Comparison of ENCODE assay signal across 11 cellular contexts in genomic region chr13:97328222-97328790, GRCh38.
DNase-seq lines count a peak whose midpoint lies in the region; ATAC-seq and TF ChIP-seq lines count a peak whose summit lies in the region.
"Had no signal": no experiment of that assay in that cellular context is flagged by ENCODE, and none has a peak within 500 bp of the region (broad histone marks: within the 10 kb centered on the region; RNA-seq: fewer than 3 reads in every experiment).

No MANE protein-coding gene starts in this region.

- peak in 1 of 2 donors; percentile 30 for DNase-seq in breast epithelium (ENCODE audit: low spot score in 2 of 2)
- DNase-seq in MCF 10A (ENCODE audit: unreplicated experiment): no peak
- peak; percentile 22 for DNase-seq in epithelial cell of esophagus (ENCODE audit: low read depth)
- DNase-seq in left lung: no peak
- no peak for DNase-seq in uterus
- DNase-seq in CD8-positive, alpha-beta memory T cell: no peak
- DNase-seq in activated naive CD4-positive, alpha-beta T cell (lab: John Stamatoyannopoulos, UW): no peak
- no peak for DNase-seq in NCI-H2081 (lab: John Stamatoyannopoulos, UW)
- DNase-seq: 8988T; activated CD4-positive, alpha-beta T cell treated with anti-CD3 and anti-CD28 coated beads for 36 hours; NCI-H1436 treated with DMSO at 0.1 percent for 48 hours had no signal

- TF ChIP-seq POLR2A in breast epithelium (IDR thresholded peaks at IDR 0.05) (no peak), uterus (IDR thresholded peaks at IDR 0.05) (no peak)

- CTCF ChIA-PET in MCF 10A (lab: Yijun Ruan, JAX): interaction anchor here (1.0 kb wide), 1 partner anchor 16 kb away, joined by 5 read pairs; no protein-coding TSS in a partner anchor
- CTCF ChIA-PET in CD8-positive, alpha-beta memory T cell (lab: Charles Lee): no interaction called here

- H3K27me3 Mint-ChIP-seq in MCF 10A (ENCODE audit: insufficient read depth, unreplicated experiment): no peaks in the 10 kb centered on the region
- H3K27me3 Mint-ChIP-seq in CD8-positive, alpha-beta memory T cell: no peaks in the 10 kb centered on the region
- H3K27me3 Mint-ChIP-seq: activated CD4-positive, alpha-beta T cell treated with anti-CD3 and anti-CD28 coated beads for 36 hours had no signal

- peaks cover 6% of the 10 kb centered on the region for H3K36me3 Mint-ChIP-seq in MCF 10A (ENCODE audit: insufficient read depth, unreplicated experiment)
- peaks cover 0 to 6% (median 2%) of the 10 kb centered on the region in 3 donors for H3K36me3 Mint-ChIP-seq in CD8-positive, alpha-beta memory T cell

- H3K27me3 ChIP-seq in breast epithelium (no peaks in the 10 kb centered on the region), left lung (no peaks in the 10 kb centered on the region), uterus (no peaks in the 10 kb centered on the region)
- no peaks in the 10 kb centered on the region for H3K27me3 ChIP-seq in CD8-positive, alpha-beta memory T cell (ENCODE audit: insufficient read depth, low read length, poor library complexity, severe bottlenecking)

- no peak overlapping the region for H3K27ac Mint-ChIP-seq in MCF 10A (ENCODE audit: low read depth, unreplicated experiment)
- H3K27ac Mint-ChIP-seq in CD8-positive, alpha-beta memory T cell: no peak overlapping the region
- H3K27ac Mint-ChIP-seq: activated CD4-positive, alpha-beta T cell treated with anti-CD3 and anti-CD28 coated beads for 36 hours had no signal

- no peaks in the 10 kb centered on the region for H3K9me3 Mint-ChIP-seq in MCF 10A (ENCODE audit: unreplicated experiment)
- H3K9me3 Mint-ChIP-seq in CD8-positive, alpha-beta memory T cell: no peaks in the 10 kb centered on the region

- POLR2A ChIA-PET in MCF 10A (lab: Yijun Ruan, JAX): interaction anchor here (0.6 to 1.3 kb wide), 4 partner anchors 11 to 1543 kb away, joined by 3 to 6 read pairs (median 3); no protein-coding TSS in a partner anchor
- POLR2A ChIA-PET in CD8-positive, alpha-beta memory T cell (lab: Charles Lee): no interaction called here

- H3K4me1 ChIP-seq in breast epithelium: peaks cover 0 to 9% of the 10 kb centered on the region in 2 donors
- H3K4me1 ChIP-seq in left lung: peaks cover 3 to 8% of the 10 kb centered on the region in 2 donors
- H3K4me1 ChIP-seq in uterus: no peaks in the 10 kb centered on the region
- H3K4me1 ChIP-seq in CD8-positive, alpha-beta memory T cell (ENCODE audit: insufficient read depth, low read length): no peaks in the 10 kb centered on the region

- no peaks in the 10 kb centered on the region for H3K9me3 ChIP-seq in breast epithelium
- H3K9me3 ChIP-seq in left lung: no peaks in the 10 kb centered on the region
- H3K9me3 ChIP-seq in uterus: no peaks in the 10 kb centered on the region
- H3K9me3 ChIP-seq in CD8-positive, alpha-beta memory T cell (ENCODE audit: low read length): no peaks in the 10 kb centered on the region

- ATAC-seq in left lung: no peak
- ATAC-seq: activated CD4-positive, alpha-beta T cell treated with anti-CD3 and anti-CD28 coated beads for 36 hours had no signal

- TF ChIP-seq CTCF in breast epithelium (IDR thresholded peaks at IDR 0.05) (no peak), MCF 10A (IDR thresholded peaks at IDR 0.05; ENCODE audit: unreplicated experiment) (no peak), epithelial cell of esophagus (IDR thresholded peaks at IDR 0.05; ENCODE audit: insufficient read depth, low read depth, low read length, missing control alignments) (no peak), left lung (IDR thresholded peaks at IDR 0.05) (no peak), uterus (IDR thresholded peaks at IDR 0.05) (no peak)

- intact Hi-C loops in breast epithelium (cut with DNase I; ENCODE audit: low total_unique reads) (no loop called here), MCF 10A (cut with micrococcal nuclease) (no loop called here), left lung (cut with DNase I) (no loop called here), uterus (cut with DNase I; ENCODE audit: low total_unique reads) (no loop called here)

- H3K4me3 ChIP-seq in breast epithelium (peak overlapping the region in 1 of 3 donors; percentile 19), epithelial cell of esophagus (ENCODE audit: low read length) (no peak overlapping the region), left lung (no peak overlapping the region), uterus (no peak overlapping the region)
- H3K4me3 ChIP-seq in CD8-positive, alpha-beta memory T cell (ENCODE audit: low read length): no peak overlapping the region

- no peak overlapping the region for H3K4me3 Mint-ChIP-seq in MCF 10A (ENCODE audit: unreplicated experiment)
- H3K4me3 Mint-ChIP-seq in CD8-positive, alpha-beta memory T cell: no peak overlapping the region
- H3K4me3 Mint-ChIP-seq: activated CD4-positive, alpha-beta T cell treated with anti-CD3 and anti-CD28 coated beads for 36 hours had no signal

- no peaks in the 10 kb centered on the region for H3K36me3 ChIP-seq in breast epithelium
- H3K36me3 ChIP-seq in left lung: no peaks in the 10 kb centered on the region
- H3K36me3 ChIP-seq in uterus: no peaks in the 10 kb centered on the region
- no peaks in the 10 kb centered on the region for H3K36me3 ChIP-seq in CD8-positive, alpha-beta memory T cell (ENCODE audit: insufficient read depth, low read length)

- no TSS peak for BruUV-seq in MCF 10A (replicated peaks; lab: Mats Ljungman, UMichigan)

- H3K4me1 Mint-ChIP-seq in MCF 10A (ENCODE audit: insufficient read depth, unreplicated experiment): peaks cover 17% of the 10 kb centered on the region
- peaks cover 19 to 40% (median 31%) of the 10 kb centered on the region in 3 donors for H3K4me1 Mint-ChIP-seq in CD8-positive, alpha-beta memory T cell

- H3K27ac ChIP-seq in breast epithelium (peak overlapping the region; percentile 1 to 49), left lung (peak overlapping the region; percentile 28 to 29), uterus (peak overlapping the region; percentile 13 to 28)
- H3K27ac ChIP-seq in CD8-positive, alpha-beta memory T cell (ENCODE audit: low read depth, low read length): no peak overlapping the region
